In the genomic region with DNA sequence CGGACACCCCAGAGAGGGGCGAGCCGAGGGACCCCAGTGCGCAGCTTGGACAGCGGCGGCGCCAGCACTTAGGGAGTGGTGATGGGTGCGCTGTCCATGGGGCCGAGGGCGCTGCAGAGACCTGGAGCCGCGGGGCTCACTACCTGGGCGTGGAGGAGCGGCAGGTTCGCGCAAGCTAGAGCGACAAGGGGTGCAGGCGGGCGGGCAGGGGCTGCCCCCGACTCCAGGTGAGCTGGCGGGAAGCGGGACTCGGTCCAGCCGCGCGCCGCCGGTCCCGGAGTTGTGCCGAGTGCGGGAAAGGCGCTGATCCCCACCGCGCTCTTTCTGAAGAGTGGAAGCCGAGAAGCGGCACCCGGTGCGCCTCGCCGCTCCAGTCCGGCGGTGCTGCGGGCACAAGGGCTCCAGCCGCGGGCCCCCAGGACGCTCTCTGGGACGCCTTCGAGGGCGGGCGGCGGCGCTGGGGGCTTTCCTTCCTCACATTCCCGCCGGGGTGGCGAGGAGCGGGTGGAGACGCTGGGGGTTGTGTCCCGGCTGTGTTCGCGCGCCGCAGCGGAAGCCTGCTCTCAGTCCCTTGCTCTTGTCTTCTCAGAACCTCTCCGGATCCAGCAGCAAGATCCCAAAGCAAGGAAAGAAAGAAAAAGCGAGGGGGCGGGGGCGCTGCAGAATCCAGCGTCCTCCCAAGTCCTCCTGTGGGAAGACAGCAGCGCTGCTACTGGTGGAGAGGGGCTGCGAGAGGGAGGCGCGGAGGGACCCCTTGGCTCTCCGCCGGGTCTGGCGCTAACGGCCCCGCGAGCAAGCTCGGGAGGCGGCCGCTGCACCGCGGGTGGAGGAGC, we compare ENCODE assay signal across 8 cellular contexts. TPM values are rescaled to one million over a fixed set of nuclear protein-coding genes. Genes with fewer than 3 reads are reported as not detected.
A peak's percentile ranks its signal among the peaks of the same experiment; 100 is the strongest.
DNase-seq lines count a peak whose midpoint lies in the region; ATAC-seq, FAIRE-seq and TF ChIP-seq lines count a peak whose summit lies in the region.

A gene with protein sequence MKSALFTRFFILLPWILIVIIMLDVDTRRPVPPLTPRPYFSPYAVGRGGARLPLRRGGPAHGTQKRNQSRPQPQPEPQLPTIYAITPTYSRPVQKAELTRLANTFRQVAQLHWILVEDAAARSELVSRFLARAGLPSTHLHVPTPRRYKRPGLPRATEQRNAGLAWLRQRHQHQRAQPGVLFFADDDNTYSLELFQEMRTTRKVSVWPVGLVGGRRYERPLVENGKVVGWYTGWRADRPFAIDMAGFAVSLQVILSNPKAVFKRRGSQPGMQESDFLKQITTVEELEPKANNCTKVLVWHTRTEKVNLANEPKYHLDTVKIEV (minus strand): TSS at position 610 of the 833 bp plus-strand sequence. CDS start 631 bp downstream, outside the sequence.

- H3K4me1 ChIP-seq in A549 (0 out of 3 replicates have a peak, but pooled peaks cover 3% of the 10 kb centered on the region), fibroblast of lung (ENCODE audit: control insufficient read depth, extremely low read depth, insufficient read depth, low read length) (peaks cover 2% of the 10 kb centered on the region)

- TF ChIP-seq CTCF in A549 (IDR thresholded peaks at IDR 0.05) (no peak), fibroblast of lung (conservative IDR thresholded peaks at IDR 0.05 in 1 of 2, IDR thresholded peaks at IDR 0.05 in 1 of 2; ENCODE audit: low read depth in 1 of 2, low read length in 2 of 2) (no peak)

- 42% methylated on average over 27 of the region's 83 CpGs for WGBS in A549 (ENCODE audit: missing lambda C conversion rate)

- no peaks in the 10 kb centered on the region for H3K36me3 Mint-ChIP-seq in natural killer cell treated with Interleukin-12 subunit alpha and Interleukin-12 subunit beta and Interleukin-15 and Interleukin-18, amount 100 ng/mL, for 72 hours

- CTCF ChIA-PET in A549 (lab: Yijun Ruan, JAX) = interaction anchor here (0.7 to 2.1 kb wide), 15 partner anchors 10 to 736 kb away, joined by 3 to 14 read pairs (median 4); no protein-coding TSS in a partner anchor

- peaks cover 36 to 52% of the 10 kb centered on the region in 2 donors for H3K27me3 Mint-ChIP-seq in natural killer cell treated with Interleukin-12 subunit alpha and Interleukin-12 subunit beta and Interleukin-15 and Interleukin-18, amount 100 ng/mL, for 72 hours

- no peak for FAIRE-seq in A549 (lab: Jason Lieb, UNC)
- no peak for FAIRE-seq in GM12891 (lab: Jason Lieb, UNC)

- H3K4me3 ChIP-seq in A549 (peak within 1 kb of the TSS; percentile 58), fibroblast of lung (replicated peaks in 1 of 4; ENCODE audit: control extremely low read depth in 1 of 4, insufficient read depth in 1 of 4, low read depth in 3 of 4, low read length in 4 of 4) (peak within 1 kb of the TSS; percentile 32 to 52 (median 46))

- H4K20me1 ChIP-seq in fibroblast of lung (ENCODE audit: control insufficient read depth, extremely low read depth, insufficient read depth, low read length) = no peaks in the 10 kb centered on the region

- H3K4me3 Mint-ChIP-seq in natural killer cell treated with Interleukin-12 subunit alpha and Interleukin-12 subunit beta and Interleukin-15 and Interleukin-18, amount 100 ng/mL, for 72 hours = peak within 1 kb of the TSS; percentile 60

- TF ChIP-seq POLR2A in A549 (IDR thresholded peaks at IDR 0.05; ENCODE audit: low read length) (no peak), GM12891 (IDR thresholded peaks at IDR 0.05; ENCODE audit: low read depth, low read length) (no peak)

- ATAC-seq in A549 (peak; percentile 57 to 71; a peak in 5 of 6 replicates), HG03103 (IDR thresholded peaks at IDR 0.05; ENCODE audit: low read depth, unreplicated experiment) (peak; percentile 12)
- peak; percentile 37 to 41 for ATAC-seq in natural killer cell treated with Interleukin-12 subunit alpha and Interleukin-12 subunit beta and Interleukin-15 and Interleukin-18, amount 100 ng/mL, for 72 hours

- no peaks in the 10 kb centered on the region for H3K36me3 ChIP-seq in fibroblast of lung (ENCODE audit: control insufficient read depth, insufficient read depth, low read length)

- POLR2A ChIA-PET in A549 (lab: Yijun Ruan, JAX) = no interaction called here

- H3K9me3 Mint-ChIP-seq in natural killer cell treated with Interleukin-12 subunit alpha and Interleukin-12 subunit beta and Interleukin-15 and Interleukin-18, amount 100 ng/mL, for 72 hours = no peaks in the 10 kb centered on the region

- H3K27ac Mint-ChIP-seq in natural killer cell treated with Interleukin-12 subunit alpha and Interleukin-12 subunit beta and Interleukin-15 and Interleukin-18, amount 100 ng/mL, for 72 hours = no peak within 1 kb of the TSS

- no peaks in the 10 kb centered on the region for H3K79me2 ChIP-seq in fibroblast of lung (ENCODE audit: control insufficient read depth, insufficient read depth, low read length)

- TF ChIP-seq RAD21 in A549 (conservative IDR thresholded peaks at IDR 0.05 in 1 of 2, IDR thresholded peaks at IDR 0.05 in 1 of 2) = no peak

- no peak within 1 kb of the TSS for H3K9ac ChIP-seq in fibroblast of lung (ENCODE audit: insufficient read depth, low read length)

- H2AFZ ChIP-seq in fibroblast of lung (ENCODE audit: low read length) = peak within 1 kb of the TSS; percentile 35

- peak within 1 kb of the TSS in 1 of 2 experiments; percentile 58; a peak in 2 of 6 replicates for H3K27ac ChIP-seq in A549
- no peak within 1 kb of the TSS for H3K27ac ChIP-seq in fibroblast of lung (ENCODE audit: insufficient read depth, low read length)

- H3K9me3 ChIP-seq in A549 (no peaks in the 10 kb centered on the region), fibroblast of lung (ENCODE audit: control insufficient read depth, insufficient read depth, low read depth, low read length) (no peaks in the 10 kb centered on the region)

- H3K4me2 ChIP-seq in A549 = peak within 1 kb of the TSS; percentile 99
- peak within 1 kb of the TSS; percentile 80 for H3K4me2 ChIP-seq in fibroblast of lung (ENCODE audit: extremely low read depth, insufficient read depth, low read length)

- DNase-seq in A549 (ENCODE audit: low read depth in 1 of 2, low spot score in 1 of 2) (peak in 1 of 2 experiments; percentile 0), GM12891 (ENCODE audit: insufficient read length, low spot score) (peak; percentile 17), fibroblast of lung (ENCODE audit: low read depth in 2 of 2) (peak; percentile 15 to 21), HT-29 (ENCODE audit: low spot score) (no peak), AML-193 (lab: John Stamatoyannopoulos, UW) (no peak)
- DNase-seq in activated CD4-positive, alpha-beta T cell treated with anti-CD3 and anti-CD28 coated beads, Interleukin-2, amount 50 U/mL, for 48 hours = peak; percentile 9
- no peak for DNase-seq in natural killer cell treated with Interleukin-12 subunit alpha and Interleukin-12 subunit beta and Interleukin-15 and Interleukin-18, amount 100 ng/mL, for 72 hours (ENCODE audit: low spot score)

- TF ChIP-seq EP300 in A549 (IDR thresholded peaks at IDR 0.05) = no peak

- H3K4me1 Mint-ChIP-seq in natural killer cell treated with Interleukin-12 subunit alpha and Interleukin-12 subunit beta and Interleukin-15 and Interleukin-18, amount 100 ng/mL, for 72 hours (ENCODE audit: low read depth in 2 of 2) = peaks cover 0 to 3% of the 10 kb centered on the region in 2 donors

- H3K27me3 ChIP-seq in fibroblast of lung (ENCODE audit: control insufficient read depth, insufficient read depth, low read length) = peaks cover 22% of the 10 kb centered on the region

TF ChIP-seq in A549, 52 proteins besides CTCF, POLR2A, EP300 and RAD21:
- TF ChIP-seq HDAC2 (IDR thresholded peaks at IDR 0.05) = no peak
- TF ChIP-seq HEYL (CRISPR knock-in tag; IDR thresholded peaks at IDR 0.05) = no peak
- TF ChIP-seq SMC3 (IDR thresholded peaks at IDR 0.05) = no peak
- TF ChIP-seq HOXA7 (CRISPR knock-in tag; IDR thresholded peaks at IDR 0.05) = no peak
- TF ChIP-seq TP53 (CRISPR knock-in tag; IDR thresholded peaks at IDR 0.05) = no peak
- no peak for TF ChIP-seq NR3C1 (IDR thresholded peaks at IDR 0.05)
- TF ChIP-seq EHF (CRISPR knock-in tag; IDR thresholded peaks at IDR 0.05) = no peak
TF ChIP-seq in A549: peak in this region for 0.

TF ChIP-seq in GM12891, 5 proteins besides CTCF, POLR2A, EP300 and RAD21:
- no peak for TF ChIP-seq POU2F2 (IDR thresholded peaks at IDR 0.05; ENCODE audit: low read depth, low read length)
- no peak for TF ChIP-seq PAX5 (IDR thresholded peaks at IDR 0.05; ENCODE audit: insufficient read depth, low read length, severe bottlenecking)
- TF ChIP-seq SPI1 (IDR thresholded peaks at IDR 0.05; ENCODE audit: low read depth, low read length) = no peak
- no peak for TF ChIP-seq TAF1 (IDR thresholded peaks at IDR 0.05; ENCODE audit: low read depth, low read length)
- TF ChIP-seq POLR2AphosphoS5 (IDR thresholded peaks at IDR 0.05; ENCODE audit: low read depth, low read length) = no peak

RNA-seq across cellular contexts. Expression of the gene that starts here (rescaled TPM):
- polyA plus RNA-seq in A549 (2011; rRNA removed) = 0.08 and 0.10 TPM in 2 replicates
- polyA plus RNA-seq in A549 (2012; cell fraction: cytosol; rRNA removed) = 0.01 TPM in 2 replicates
- polyA plus RNA-seq in A549 (2012; cell fraction: nucleus; rRNA removed) = 0.01 and 0.02 TPM in 2 replicates
- 0.03 to 0.05 TPM (median 0.05 TPM) in 3 replicates for polyA plus RNA-seq in A549 (2017; fragmentation: RNase III; extraction: RNeasy Plus Mini Kit Qiagen cat#74134 plus additional on column Dnase treatment)
- not detected in 2 replicates for polyA minus RNA-seq in A549 (2011; rRNA and poly(A)+ RNA removed)
- polyA plus RNA-seq in GM12891 (2012; ENCODE audit: low read depth, missing spikeins) = 0.15 TPM
- total RNA-seq in fibroblast of lung = not detected in 2 replicates
- not detected in 2 replicates for polyA plus RNA-seq in fibroblast of lung
- 0.06 and 0.07 TPM in 2 replicates for polyA plus RNA-seq in fibroblast of lung (2012)
- not detected in 2 replicates for polyA minus RNA-seq in fibroblast of lung (ENCODE audit: low replicate concordance)
- under 1 TPM in 1 of 2 donors, not detected in 1; 0.05 TPM for total RNA-seq in natural killer cell treated with Interleukin-12 subunit alpha and Interleukin-12 subunit beta and Interleukin-15 and Interleukin-18, amount 100 ng/mL, for 72 hours
- not detected in 2 replicates for total RNA-seq in HT-29 (2014; rRNA removed; shearing (Covaris generic))

Comparison
In these comparisons a context has a peak if more than half of its experiments do, and no peak if none do; other contexts are left out.
1. Peak in ATAC-seq, H3K4me3 ChIP-seq and H3K4me2 ChIP-seq in A549; RNA of the gene not detected or under 1 TPM.
2. Peak in DNase-seq, H3K4me3 ChIP-seq and H3K4me2 ChIP-seq in fibroblast of lung; RNA of the gene not detected or under 1 TPM.
3. Peak in ATAC-seq in natural killer cell treated with Interleukin-12 subunit alpha and Interleukin-12 subunit beta and Interleukin-15 and Interleukin-18, amount 100 ng/mL, for 72 hours; RNA of the gene not detected or under 1 TPM.
4. ATAC-seq: peak in every context shown above with its lines; median percentile 64 in A549; 39 in natural killer cell treated with Interleukin-12 subunit alpha and Interleukin-12 subunit beta and Interleukin-15 and Interleukin-18, amount 100 ng/mL, for 72 hours; 12 in HG03103.
5. DNase-seq: peak in GM12891 (single experiment) and activated CD4-positive, alpha-beta T cell treated with anti-CD3 and anti-CD28 coated beads, Interleukin-2, amount 50 U/mL, for 48 hours (2 of 2); none in natural killer cell treated with Interleukin-12 subunit alpha and Interleukin-12 subunit beta and Interleukin-15 and Interleukin-18, amount 100 ng/mL, for 72 hours (single experiment), HT-29 (single experiment) and AML-193 (0 of 2).